Comparison of ENCODE assay signal across 18 cellular contexts in genomic region chr9:111970827-111971226, GRCh38.
"Had no signal": no experiment of that assay in that cellular context is flagged by ENCODE, and none has a peak within 500 bp of the region (broad histone marks: within the 10 kb centered on the region; RNA-seq: fewer than 3 reads in every experiment).

No MANE protein-coding gene starts in this region.

- DNase-seq: activated CD4-positive, CD25-positive, alpha-beta regulatory T cell treated with anti-CD3 and anti-CD28 coated beads, Interleukin-2, amount 50 U/mL, for 72 hours; activated naive CD8-positive, alpha-beta T cell treated with anti-CD3 and anti-CD28 coated beads for 36 hours; amygdala; body of pancreas; cortex of kidney; effector CD4-positive, alpha-beta T cell; heart right ventricle; natural killer cell; stimulated activated CD4-positive, alpha-beta T cell treated with anti-CD3 and anti-CD28 coated beads, Interleukin-15, amount 100 ng/mL, for 24 hours; stimulated activated CD4-positive, alpha-beta T cell treated with anti-CD3 and anti-CD28 coated beads, Interleukin-4, amount 100 ng/mL, for 24 hours; stimulated activated naive CD4-positive, alpha-beta T cell treated with Interleukin-2 at 50 U/mL for 16 hours; substantia nigra had no signal

- H3K27me3 ChIP-seq: body of pancreas, heart right ventricle, neutrophil, tibial nerve had no signal

- H3K36me3 Mint-ChIP-seq: activated naive CD8-positive, alpha-beta T cell treated with anti-CD3 and anti-CD28 coated beads for 36 hours; natural killer cell had no signal

- H3K27me3 Mint-ChIP-seq: central memory CD8-positive, alpha-beta T cell had no signal

- H3K27ac ChIP-seq: body of pancreas, heart right ventricle, neutrophil, skin epidermis, tibial nerve had no signal

- H3K4me3 Mint-ChIP-seq: activated naive CD8-positive, alpha-beta T cell treated with anti-CD3 and anti-CD28 coated beads for 36 hours; activated T-helper 1 cell treated with anti-CD3 and anti-CD28 coated beads, Interleukin-12 subunit alpha, Interleukin-12 subunit beta, Interleukin-2, Interleukin-4 antibody, amounts not matched to agents 30 ng/mL and 10 ng/mL and 1 ng/mL, durations not matched to agents 14 hours and 24 hours and 36 hours; central memory CD8-positive, alpha-beta T cell; natural killer cell had no signal

- H3K9me3 Mint-ChIP-seq: activated naive CD8-positive, alpha-beta T cell treated with anti-CD3 and anti-CD28 coated beads for 36 hours; activated T-helper 1 cell treated with anti-CD3 and anti-CD28 coated beads, Interleukin-12 subunit alpha, Interleukin-12 subunit beta, Interleukin-2, Interleukin-4 antibody, amounts not matched to agents 30 ng/mL and 10 ng/mL and 1 ng/mL, durations not matched to agents 14 hours and 24 hours and 36 hours; central memory CD8-positive, alpha-beta T cell; natural killer cell had no signal

- H3K27ac Mint-ChIP-seq: activated naive CD8-positive, alpha-beta T cell treated with anti-CD3 and anti-CD28 coated beads for 36 hours; activated T-helper 1 cell treated with anti-CD3 and anti-CD28 coated beads, Interleukin-12 subunit alpha, Interleukin-12 subunit beta, Interleukin-2, Interleukin-4 antibody, amounts not matched to agents 30 ng/mL and 10 ng/mL and 1 ng/mL, durations not matched to agents 14 hours and 24 hours and 36 hours; natural killer cell had no signal

- H3K4me3 ChIP-seq: body of pancreas, heart right ventricle, skin epidermis, tibial nerve had no signal

- H3K4me1 Mint-ChIP-seq: central memory CD8-positive, alpha-beta T cell; natural killer cell had no signal

- ATAC-seq: body of pancreas, heart right ventricle, left lobe of liver, natural killer cell had no signal

- H3K36me3 ChIP-seq: heart right ventricle, neutrophil, tibial nerve had no signal
